16 cellular contexts compared by ENCODE assay signal in genomic region chr2:86489542-86489941, GRCh38.
"Had no signal": no experiment of that assay in that cellular context is flagged by ENCODE, and none has a peak within 500 bp of the region (broad histone marks: within the 10 kb centered on the region; RNA-seq: fewer than 3 reads in every experiment).

No MANE protein-coding gene starts in this region.

- H3K27me3 Mint-ChIP-seq: activated CD8-positive, alpha-beta memory T cell treated with anti-CD3 and anti-CD28 coated beads, Interleukin-2, amount 10 ng/mL, durations not matched to agents 7 days and 5 days; dendritic cell treated with granulocyte-macrophage colony-stimulating factor and Interleukin-4, amounts not matched to agents 40 ng/mL and 50 ng/mL, for 4 days; type B pancreatic cell had no signal

- H3K27ac Mint-ChIP-seq: activated CD8-positive, alpha-beta memory T cell treated with anti-CD3 and anti-CD28 coated beads, Interleukin-2, amount 10 ng/mL, durations not matched to agents 7 days and 5 days; dendritic cell treated with granulocyte-macrophage colony-stimulating factor and Interleukin-4, amounts not matched to agents 40 ng/mL and 50 ng/mL, for 4 days; endodermal cell; type B pancreatic cell had no signal

- H3K27ac ChIP-seq: WERI-Rb-1 had no signal

- H3K4me1 Mint-ChIP-seq: activated CD8-positive, alpha-beta memory T cell treated with anti-CD3 and anti-CD28 coated beads, Interleukin-2, amount 10 ng/mL, durations not matched to agents 7 days and 5 days; endodermal cell had no signal

- ATAC-seq: activated CD8-positive, alpha-beta memory T cell treated with anti-CD3 and anti-CD28 coated beads, Interleukin-2, amount 10 ng/mL, durations not matched to agents 7 days and 5 days had no signal

- DNase-seq: activated CD4-positive, alpha-beta T cell treated with anti-CD3 and anti-CD28 coated beads for 4 hours; activated CD8-positive, alpha-beta memory T cell treated with anti-CD3 and anti-CD28 coated beads, Interleukin-2, amount 10 ng/mL, durations not matched to agents 7 days and 5 days; activated gamma-delta T cell treated with Interleukin-2 at 50 U/mL for 16 hours; activated T-cell treated with anti-CD3 and anti-CD28 coated beads, Interleukin-2, amount 50 U/mL, for 48 hours; body of pancreas; cerebellar nuclear complex; endodermal cell; foreskin fibroblast; heart right ventricle; nucleus accumbens; sigmoid colon; stimulated activated CD4-positive, alpha-beta T cell treated with anti-CD3 and anti-CD28 coated beads, Interleukin-2, amount 100 ng/mL, for 24 hours; stimulated activated naive CD4-positive, alpha-beta T cell treated with Interleukin-2 at 50 U/mL for 16 hours; WERI-Rb-1 had no signal

- H3K4me3 Mint-ChIP-seq: activated CD8-positive, alpha-beta memory T cell treated with anti-CD3 and anti-CD28 coated beads, Interleukin-2, amount 10 ng/mL, durations not matched to agents 7 days and 5 days; dendritic cell treated with granulocyte-macrophage colony-stimulating factor and Interleukin-4, amounts not matched to agents 40 ng/mL and 50 ng/mL, for 4 days; endodermal cell; type B pancreatic cell had no signal

- H3K4me3 ChIP-seq: body of pancreas, heart right ventricle, sigmoid colon had no signal

- H3K9me3 Mint-ChIP-seq: dendritic cell treated with granulocyte-macrophage colony-stimulating factor and Interleukin-4, amounts not matched to agents 40 ng/mL and 50 ng/mL, for 4 days; type B pancreatic cell had no signal

- H3K27me3 ChIP-seq: body of pancreas, heart right ventricle, sigmoid colon had no signal
